Comparison of ENCODE assay signal across 8 cellular contexts in the genomic region with DNA sequence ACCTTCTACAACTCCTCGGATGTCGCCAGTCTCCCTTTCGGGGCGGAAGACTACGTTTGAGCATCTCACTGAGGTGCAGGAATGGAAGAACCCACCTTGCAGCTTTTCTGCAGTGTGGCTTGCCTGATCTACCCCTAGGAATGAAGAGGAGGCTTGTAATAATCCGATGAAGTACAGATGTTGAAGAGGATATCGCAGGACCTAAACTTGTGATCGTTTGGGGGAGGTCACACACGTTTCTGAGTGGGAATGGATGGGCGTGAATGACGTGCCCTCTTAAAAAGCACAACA. TPM values are rescaled to one million over a fixed set of nuclear protein-coding genes. Genes with fewer than 3 reads are reported as not detected.
DNase-seq lines count a peak whose midpoint lies in the region; ATAC-seq and FAIRE-seq lines count a peak whose summit lies in the region.

No MANE protein-coding gene starts in this region.

- DNase-seq in CD8-positive, alpha-beta memory T cell = no peak
- DNase-seq in activated CD4-positive, alpha-beta memory T cell treated with anti-CD3 and anti-CD28 coated beads, Interleukin-2, amount 10 ng/mL, durations not matched to agents 7 days and 5 days = peak; percentile 45
- DNase-seq in right cardiac atrium (no peak), CD1c-positive myeloid dendritic cell (ENCODE audit: extremely low spot score) (no peak), RCC 7860 (ENCODE audit: low spot score) (no peak), kidney glomerular epithelial cell (lab: John Stamatoyannopoulos, UW) (no peak)

- FAIRE-seq in RCC 7860 (lab: Jason Lieb, UNC) = no peak

- ATAC-seq in HG02852 (IDR thresholded peaks at IDR 0.05; ENCODE audit: unreplicated experiment) (peak; percentile 2), right cardiac atrium (no peak)
- peak; percentile 2 for ATAC-seq in stimulated activated memory B cell treated with anti-CD40 and anti-IgM and Interleukin-4, amounts not matched to agents 10 μg/mL and 1 μg/mL and 100 μg/mL, for 72 hours

- H3K36me3 Mint-ChIP-seq in CD8-positive, alpha-beta memory T cell = peaks cover 0 to 21% (median 0%) of the 10 kb centered on the region in 3 donors
- peaks cover 3% of the 10 kb centered on the region for H3K36me3 Mint-ChIP-seq in activated CD4-positive, alpha-beta memory T cell treated with anti-CD3 and anti-CD28 coated beads, Interleukin-2, amount 10 ng/mL, durations not matched to agents 7 days and 5 days (ENCODE audit: low read depth)
- no peaks in the 10 kb centered on the region for H3K36me3 Mint-ChIP-seq in stimulated activated memory B cell treated with anti-CD40 and anti-IgM and Interleukin-4, amounts not matched to agents 10 μg/mL and 1 μg/mL and 100 μg/mL, for 72 hours

- no peaks in the 10 kb centered on the region for H3K27me3 ChIP-seq in CD8-positive, alpha-beta memory T cell (ENCODE audit: insufficient read depth, low read length, poor library complexity, severe bottlenecking)
- H3K27me3 ChIP-seq in right cardiac atrium (ENCODE audit: control insufficient read depth, insufficient read depth) = no peaks in the 10 kb centered on the region

- POLR2A ChIA-PET in CD8-positive, alpha-beta memory T cell (lab: Charles Lee) = interaction anchor here (0.6 to 1.3 kb wide), 3 partner anchors 25 to 328 kb away, joined by 3 to 4 read pairs (median 4); no protein-coding TSS in a partner anchor
- POLR2A ChIA-PET in activated CD4-positive, alpha-beta memory T cell treated with anti-CD3 and anti-CD28 coated beads, Interleukin-2, amount 10 ng/mL, durations not matched to agents 7 days and 5 days (lab: Charles Lee) = interaction anchor here (0.6 to 3.1 kb wide), 11 partner anchors 9 to 562 kb away, joined by 3 to 14 read pairs (median 4); a partner anchor contains a TSS

- peak overlapping the region; percentile 52 to 96 (median 94) for H3K27ac Mint-ChIP-seq in CD8-positive, alpha-beta memory T cell
- H3K27ac Mint-ChIP-seq in activated CD4-positive, alpha-beta memory T cell treated with anti-CD3 and anti-CD28 coated beads, Interleukin-2, amount 10 ng/mL, durations not matched to agents 7 days and 5 days = peak overlapping the region; percentile 80
- H3K27ac Mint-ChIP-seq in stimulated activated memory B cell treated with anti-CD40 and anti-IgM and Interleukin-4, amounts not matched to agents 10 μg/mL and 1 μg/mL and 100 μg/mL, for 72 hours = peak overlapping the region; percentile 91

- H3K4me1 ChIP-seq in CD8-positive, alpha-beta memory T cell (ENCODE audit: insufficient read depth, low read length) = peaks cover 55% of the 10 kb centered on the region
- peaks cover 9% of the 10 kb centered on the region for H3K4me1 ChIP-seq in right cardiac atrium (ENCODE audit: control insufficient read depth, insufficient read depth, low read length)

- H3K27ac ChIP-seq in CD8-positive, alpha-beta memory T cell (ENCODE audit: low read depth, low read length) = peak overlapping the region; percentile 76
- peak overlapping the region; percentile 90 for H3K27ac ChIP-seq in right cardiac atrium (ENCODE audit: low read length)

- intact Hi-C loops in right cardiac atrium (cut with DNase I) = loop anchor here in 1 of 4 donors (10.0 kb wide), 1 partner anchor 243 kb away; a partner anchor contains a TSS

- no peaks in the 10 kb centered on the region for H3K36me3 ChIP-seq in CD8-positive, alpha-beta memory T cell (ENCODE audit: insufficient read depth, low read length)

- CTCF ChIA-PET in CD8-positive, alpha-beta memory T cell (lab: Charles Lee) = no interaction called here
- CTCF ChIA-PET in activated CD4-positive, alpha-beta memory T cell treated with anti-CD3 and anti-CD28 coated beads, Interleukin-2, amount 10 ng/mL, durations not matched to agents 7 days and 5 days (lab: Charles Lee) = interaction anchor here (1.0 kb wide), 2 partner anchors 308 to 528 kb away, joined by 3 to 4 read pairs; a partner anchor contains a TSS

- peaks cover 70 to 86% (median 79%) of the 10 kb centered on the region in 3 donors for H3K4me1 Mint-ChIP-seq in CD8-positive, alpha-beta memory T cell
- peaks cover 55% of the 10 kb centered on the region for H3K4me1 Mint-ChIP-seq in activated CD4-positive, alpha-beta memory T cell treated with anti-CD3 and anti-CD28 coated beads, Interleukin-2, amount 10 ng/mL, durations not matched to agents 7 days and 5 days
- H3K4me1 Mint-ChIP-seq in stimulated activated memory B cell treated with anti-CD40 and anti-IgM and Interleukin-4, amounts not matched to agents 10 μg/mL and 1 μg/mL and 100 μg/mL, for 72 hours = peaks cover 63% of the 10 kb centered on the region

- peak overlapping the region; percentile 67 for H3K4me3 ChIP-seq in CD8-positive, alpha-beta memory T cell (ENCODE audit: low read length)
- H3K4me3 ChIP-seq in right cardiac atrium (ENCODE audit: low read length) = peak overlapping the region; percentile 75

- H3K4me3 Mint-ChIP-seq in CD8-positive, alpha-beta memory T cell = peak overlapping the region; percentile 88 to 97 (median 96)
- peak overlapping the region; percentile 86 for H3K4me3 Mint-ChIP-seq in activated CD4-positive, alpha-beta memory T cell treated with anti-CD3 and anti-CD28 coated beads, Interleukin-2, amount 10 ng/mL, durations not matched to agents 7 days and 5 days
- peak overlapping the region; percentile 98 for H3K4me3 Mint-ChIP-seq in stimulated activated memory B cell treated with anti-CD40 and anti-IgM and Interleukin-4, amounts not matched to agents 10 μg/mL and 1 μg/mL and 100 μg/mL, for 72 hours

- no peaks in the 10 kb centered on the region for H3K27me3 Mint-ChIP-seq in CD8-positive, alpha-beta memory T cell
- no peaks in the 10 kb centered on the region for H3K27me3 Mint-ChIP-seq in activated CD4-positive, alpha-beta memory T cell treated with anti-CD3 and anti-CD28 coated beads, Interleukin-2, amount 10 ng/mL, durations not matched to agents 7 days and 5 days
- no peaks in the 10 kb centered on the region for H3K27me3 Mint-ChIP-seq in stimulated activated memory B cell treated with anti-CD40 and anti-IgM and Interleukin-4, amounts not matched to agents 10 μg/mL and 1 μg/mL and 100 μg/mL, for 72 hours

- WGBS in right cardiac atrium = 1% methylated on average over 11 of the region's 11 CpGs

- no peaks in the 10 kb centered on the region for H3K9me3 Mint-ChIP-seq in CD8-positive, alpha-beta memory T cell
- H3K9me3 Mint-ChIP-seq in activated CD4-positive, alpha-beta memory T cell treated with anti-CD3 and anti-CD28 coated beads, Interleukin-2, amount 10 ng/mL, durations not matched to agents 7 days and 5 days = no peaks in the 10 kb centered on the region
- H3K9me3 Mint-ChIP-seq in stimulated activated memory B cell treated with anti-CD40 and anti-IgM and Interleukin-4, amounts not matched to agents 10 μg/mL and 1 μg/mL and 100 μg/mL, for 72 hours = no peaks in the 10 kb centered on the region

- no peaks in the 10 kb centered on the region for H3K9me3 ChIP-seq in CD8-positive, alpha-beta memory T cell (ENCODE audit: low read length)
- no peaks in the 10 kb centered on the region for H3K9me3 ChIP-seq in right cardiac atrium (ENCODE audit: control insufficient read depth, low read length)

RNA-seq across cellular contexts. Expression of a gene that starts 0.5 kb away (rescaled TPM):
- 10 to 100 TPM; 24.0 to 26.9 TPM for total RNA-seq in CD8-positive, alpha-beta memory T cell
- 23.1 TPM for polyA plus RNA-seq in CD8-positive, alpha-beta memory T cell
- total RNA-seq in activated CD4-positive, alpha-beta memory T cell treated with anti-CD3 and anti-CD28 coated beads, Interleukin-2, amount 10 ng/mL, durations not matched to agents 7 days and 5 days = 10 to 100 TPM; 33.8 to 35.0 TPM
- 10 to 100 TPM; 38.1 to 49.0 (median 45.5) TPM for total RNA-seq in right cardiac atrium
- polyA plus RNA-seq in right cardiac atrium = 8.8 TPM

Comparison
In these comparisons a context has a peak if more than half of its experiments do, and no peak if none do; other contexts are left out.
1. ATAC-seq: peak in HG02852 (single experiment) and stimulated activated memory B cell treated with anti-CD40 and anti-IgM and Interleukin-4, amounts not matched to agents 10 μg/mL and 1 μg/mL and 100 μg/mL, for 72 hours (single experiment); none in right cardiac atrium (0 of 2).
2. Peak in every context shown above with its lines, with median percentiles within 50 percentile points of each other: H3K27ac Mint-ChIP-seq and H3K4me3 Mint-ChIP-seq.